ENCODE assay signal across 10 cellular contexts in genomic region chr9:127398715-127399400, GRCh38. TPM values are rescaled to one million over a fixed set of nuclear protein-coding genes. Genes with fewer than 3 reads are reported as not detected.
A peak's percentile ranks its signal among the peaks of the same experiment; 100 is the strongest.
DNase-seq lines count a peak whose midpoint lies in the region; ATAC-seq and TF ChIP-seq lines count a peak whose summit lies in the region.
"Had no signal": no experiment of that assay in that cellular context is flagged by ENCODE, and none has a peak within 500 bp of the region (broad histone marks: within the 10 kb centered on the region; RNA-seq: fewer than 3 reads in every experiment).

No MANE protein-coding gene starts in this region.

- no peak overlapping the region for H3K14ac ChIP-seq in mesenchymal stem cell (ENCODE audit: low read length in 2 of 2)

- no peak overlapping the region for H3K18ac ChIP-seq in mesenchymal stem cell (ENCODE audit: low read depth in 1 of 2, low read length in 2 of 2)

- no peak for TF ChIP-seq EP300 in transverse colon (IDR thresholded peaks at IDR 0.05; ENCODE audit: low read depth)

- peak in 1 of 5 experiments; percentile 8 for TF ChIP-seq CTCF in transverse colon (IDR thresholded peaks at IDR 0.05)

- H3K4me1 ChIP-seq in mesenchymal stem cell (ENCODE audit: control insufficient read depth, insufficient read depth, low read depth, low read length) (peaks cover 18% of the 10 kb centered on the region), subcutaneous abdominal adipose tissue (ENCODE audit: control insufficient read depth in 5 of 5, insufficient read depth in 5 of 5, low read length in 5 of 5) (peaks cover 0 to 29% (median 21%) of the 10 kb centered on the region in 5 donors), transverse colon (peaks cover 7 to 22% (median 12%) of the 10 kb centered on the region in 4 donors)

- H3K36me3 Mint-ChIP-seq in activated naive CD4-positive, alpha-beta T cell treated with anti-CD3 and anti-CD28 coated beads, Interleukin-2, amount 10 ng/mL, durations not matched to agents 7 days and 5 days: no peaks in the 10 kb centered on the region
- peaks cover 0 to 8% of the 10 kb centered on the region in 2 donors for H3K36me3 Mint-ChIP-seq in activated naive CD4-positive, alpha-beta T cell treated with anti-CD3 and anti-CD28 coated beads, Interleukin-2, amount 50 U/mL, for 72 hours
- no peaks in the 10 kb centered on the region for H3K36me3 Mint-ChIP-seq in activated T-helper 2 cell treated with anti-CD3 and anti-CD28 coated beads, Interferon-gamma antibody, Interleukin-2, Interleukin-4, amounts not matched to agents 10 μg/mL and 5 μg/mL and 100 μg/mL, durations not matched to agents 14 hours and 24 hours and 36 hours (ENCODE audit: low read depth)

- in situ Hi-C loops in transverse colon (cut with MboI; ENCODE audit: low pct_ligation_motif_present in 1 of 4, low pct_unique_long_range_greater_than_20kb in 1 of 4, low sequenced_read_pairs in 3 of 4): no loop called here

- 93% methylated on average over 13 of the region's 13 CpGs for WGBS in mesenchymal stem cell
- 67 to 85% methylated on average over 3 to 13 of the region's 13 CpGs for WGBS in transverse colon (ENCODE audit: low coverage in 1 of 2), 2 donors

- H3K79me1 ChIP-seq in mesenchymal stem cell (replicated peaks; ENCODE audit: low read length, poor library complexity, severe bottlenecking): peaks cover 10% of the 10 kb centered on the region

- H3K27me3 ChIP-seq in mesenchymal stem cell (ENCODE audit: control insufficient read depth in 1 of 2, insufficient read depth in 1 of 2, low read length in 2 of 2) (peaks cover 11 to 90% of the 10 kb centered on the region in 2 experiments), subcutaneous abdominal adipose tissue (ENCODE audit: control insufficient read depth in 5 of 5, insufficient read depth in 4 of 5, low read length in 5 of 5) (no peaks in the 10 kb centered on the region), transverse colon (no peaks in the 10 kb centered on the region)
- H3K27me3 ChIP-seq: pancreas had no signal

- H2AK5ac ChIP-seq in mesenchymal stem cell (ENCODE audit: low read length, severe bottlenecking): no peak overlapping the region

- CTCF ChIA-PET in activated naive CD4-positive, alpha-beta T cell treated with anti-CD3 and anti-CD28 coated beads, Interleukin-2, amount 10 ng/mL, durations not matched to agents 7 days and 5 days (lab: Charles Lee): interaction anchor here (0.7 to 1.9 kb wide), 5 partner anchors 8 to 523 kb away, joined by 3 to 7 read pairs (median 4); no protein-coding TSS in a partner anchor

- no peak for TF ChIP-seq POLR2A in transverse colon (IDR thresholded peaks at IDR 0.05)

- no peak overlapping the region for H2BK5ac ChIP-seq in mesenchymal stem cell (ENCODE audit: low read depth, low read length, poor library complexity, severe bottlenecking)

- no peak overlapping the region for H3K23ac ChIP-seq in mesenchymal stem cell (ENCODE audit: low read length in 2 of 2)

- H3K36me3 ChIP-seq in mesenchymal stem cell (ENCODE audit: control insufficient read depth in 1 of 2, insufficient read depth in 2 of 2, low read depth in 1 of 2, low read length in 2 of 2): peaks cover 0 to 21% of the 10 kb centered on the region in 2 experiments
- H3K36me3 ChIP-seq in subcutaneous abdominal adipose tissue (ENCODE audit: control insufficient read depth in 5 of 5, insufficient read depth in 5 of 5, low read length in 5 of 5): peaks cover 0 to 39% (median 18%) of the 10 kb centered on the region in 5 donors
- peaks cover 0 to 4% (median 0%) of the 10 kb centered on the region in 4 donors for H3K36me3 ChIP-seq in transverse colon
- H3K36me3 ChIP-seq: pancreas had no signal

- peaks cover 7% of the 10 kb centered on the region for H3K9me3 ChIP-seq in mesenchymal stem cell (ENCODE audit: control insufficient read depth, low read length)
- H3K9me3 ChIP-seq in subcutaneous abdominal adipose tissue (ENCODE audit: control insufficient read depth in 5 of 5, low read length in 5 of 5): no peaks in the 10 kb centered on the region
- no peaks in the 10 kb centered on the region for H3K9me3 ChIP-seq in transverse colon
- H3K9me3 ChIP-seq: pancreas had no signal

- peak overlapping the region; percentile 56 for H4K8ac ChIP-seq in mesenchymal stem cell (ENCODE audit: low read length)

- H3K4me3 ChIP-seq in mesenchymal stem cell (ENCODE audit: insufficient read depth in 1 of 2, low read depth in 1 of 2, low read length in 2 of 2) (no peak overlapping the region), subcutaneous abdominal adipose tissue (ENCODE audit: low read depth in 1 of 5, low read length in 5 of 5) (peak overlapping the region in 3 of 5 donors; percentile 53 to 81 (median 72)), transverse colon (peak overlapping the region in 1 of 4 donors; percentile 81)

- intact Hi-C loops in activated T-helper 2 cell treated with anti-CD3 and anti-CD28 coated beads, Interferon-gamma antibody, Interleukin-2, Interleukin-4, amounts not matched to agents 10 μg/mL and 5 μg/mL and 100 μg/mL, durations not matched to agents 14 hours and 24 hours and 36 hours (cut with micrococcal nuclease): no loop called here
- intact Hi-C loops in transverse colon (cut with DNase I; ENCODE audit: low total_unique reads): loop anchor here (10.0 kb wide), 1 partner anchor 184 kb away; no protein-coding TSS in a partner anchor

- H3K4me1 Mint-ChIP-seq in activated naive CD4-positive, alpha-beta T cell treated with anti-CD3 and anti-CD28 coated beads, Interleukin-2, amount 10 ng/mL, durations not matched to agents 7 days and 5 days: peaks cover 17% of the 10 kb centered on the region
- peaks cover 16% of the 10 kb centered on the region for H3K4me1 Mint-ChIP-seq in activated T-helper 2 cell treated with anti-CD3 and anti-CD28 coated beads, Interferon-gamma antibody, Interleukin-2, Interleukin-4, amounts not matched to agents 10 μg/mL and 5 μg/mL and 100 μg/mL, durations not matched to agents 14 hours and 24 hours and 36 hours (ENCODE audit: low read depth)

- no peak overlapping the region for H2BK12ac ChIP-seq in mesenchymal stem cell (ENCODE audit: low read length in 2 of 2)

- H3K4ac ChIP-seq in mesenchymal stem cell (ENCODE audit: low read depth in 1 of 2, low read length in 2 of 2): no peak overlapping the region

- H2BK120ac ChIP-seq in mesenchymal stem cell (ENCODE audit: low read depth, low read length): no peak overlapping the region

- peak overlapping the region; percentile 44 for H3K4me3 Mint-ChIP-seq in activated naive CD4-positive, alpha-beta T cell treated with anti-CD3 and anti-CD28 coated beads, Interleukin-2, amount 10 ng/mL, durations not matched to agents 7 days and 5 days
- H3K4me3 Mint-ChIP-seq in activated T-helper 2 cell treated with anti-CD3 and anti-CD28 coated beads, Interferon-gamma antibody, Interleukin-2, Interleukin-4, amounts not matched to agents 10 μg/mL and 5 μg/mL and 100 μg/mL, durations not matched to agents 14 hours and 24 hours and 36 hours (ENCODE audit: low read depth): peak overlapping the region; percentile 83

- no peak overlapping the region for H3K27ac ChIP-seq in mesenchymal stem cell (ENCODE audit: low read length, poor library complexity, severe bottlenecking)
- H3K27ac ChIP-seq in subcutaneous abdominal adipose tissue (ENCODE audit: low read depth, low read length): no peak overlapping the region
- H3K27ac ChIP-seq in transverse colon: no peak overlapping the region
- H3K27ac ChIP-seq: pancreas had no signal

- no peak for DNase-seq in activated naive CD4-positive, alpha-beta T cell treated with anti-CD3 and anti-CD28 coated beads, Interleukin-2, amount 10 ng/mL, durations not matched to agents 7 days and 5 days
- DNase-seq in activated naive CD4-positive, alpha-beta T cell treated with anti-CD3 and anti-CD28 coated beads, Interleukin-2, amount 50 U/mL, for 72 hours (ENCODE audit: low spot score in 2 of 2): no peak
- no peak for DNase-seq in activated T-helper 2 cell treated with anti-CD3 and anti-CD28 coated beads, Interferon-gamma antibody, Interleukin-2, Interleukin-4, amounts not matched to agents 10 μg/mL and 5 μg/mL and 100 μg/mL, durations not matched to agents 14 hours and 24 hours and 36 hours (ENCODE audit: low spot score)
- DNase-seq in mesenchymal stem cell (no peak), DMS153 (lab: John Stamatoyannopoulos, UW) (no peak), COLO829 (ENCODE audit: low spot score) (no peak), transverse colon (no peak)
- DNase-seq: activated naive CD4-positive, alpha-beta T cell had no signal

- H3K9ac ChIP-seq in mesenchymal stem cell (ENCODE audit: low read length) (no peak overlapping the region), subcutaneous abdominal adipose tissue (ENCODE audit: low read length in 5 of 5) (peak overlapping the region in 4 of 5 donors; percentile 15 to 83 (median 53))

- H3K27me3 Mint-ChIP-seq in activated naive CD4-positive, alpha-beta T cell treated with anti-CD3 and anti-CD28 coated beads, Interleukin-2, amount 10 ng/mL, durations not matched to agents 7 days and 5 days: peaks cover 92% of the 10 kb centered on the region
- peaks cover 27% of the 10 kb centered on the region for H3K27me3 Mint-ChIP-seq in activated T-helper 2 cell treated with anti-CD3 and anti-CD28 coated beads, Interferon-gamma antibody, Interleukin-2, Interleukin-4, amounts not matched to agents 10 μg/mL and 5 μg/mL and 100 μg/mL, durations not matched to agents 14 hours and 24 hours and 36 hours (ENCODE audit: low read depth)

- H3K4me2 ChIP-seq in mesenchymal stem cell (ENCODE audit: low read length, poor library complexity, severe bottlenecking): no peak overlapping the region

- peak overlapping the region; percentile 37 for H4K91ac ChIP-seq in mesenchymal stem cell (ENCODE audit: low read length)

- peak overlapping the region; percentile 9 for H2BK15ac ChIP-seq in mesenchymal stem cell (ENCODE audit: low read depth, poor library complexity, severe bottlenecking)

- H3K9me3 Mint-ChIP-seq in activated naive CD4-positive, alpha-beta T cell treated with anti-CD3 and anti-CD28 coated beads, Interleukin-2, amount 10 ng/mL, durations not matched to agents 7 days and 5 days: no peaks in the 10 kb centered on the region
- H3K9me3 Mint-ChIP-seq in activated naive CD4-positive, alpha-beta T cell treated with anti-CD3 and anti-CD28 coated beads, Interleukin-2, amount 50 U/mL, for 72 hours: no peaks in the 10 kb centered on the region
- H3K9me3 Mint-ChIP-seq in activated T-helper 2 cell treated with anti-CD3 and anti-CD28 coated beads, Interferon-gamma antibody, Interleukin-2, Interleukin-4, amounts not matched to agents 10 μg/mL and 5 μg/mL and 100 μg/mL, durations not matched to agents 14 hours and 24 hours and 36 hours: no peaks in the 10 kb centered on the region

- no peak overlapping the region for H3K27ac Mint-ChIP-seq in activated naive CD4-positive, alpha-beta T cell treated with anti-CD3 and anti-CD28 coated beads, Interleukin-2, amount 10 ng/mL, durations not matched to agents 7 days and 5 days
- H3K27ac Mint-ChIP-seq in activated naive CD4-positive, alpha-beta T cell treated with anti-CD3 and anti-CD28 coated beads, Interleukin-2, amount 50 U/mL, for 72 hours: no peak overlapping the region
- H3K27ac Mint-ChIP-seq in activated T-helper 2 cell treated with anti-CD3 and anti-CD28 coated beads, Interferon-gamma antibody, Interleukin-2, Interleukin-4, amounts not matched to agents 10 μg/mL and 5 μg/mL and 100 μg/mL, durations not matched to agents 14 hours and 24 hours and 36 hours: peak overlapping the region; percentile 69

- no peak overlapping the region for H2AFZ ChIP-seq in mesenchymal stem cell (ENCODE audit: low read depth, low read length)

- no peak for ATAC-seq in activated naive CD4-positive, alpha-beta T cell treated with anti-CD3 and anti-CD28 coated beads, Interleukin-2, amount 50 U/mL, for 72 hours

RNA-seq across cellular contexts. Expression of gene SLC2A8, which starts 1.9 kb away (rescaled TPM):
- 1 to 10 TPM; 1.4 to 1.7 TPM for total RNA-seq in activated naive CD4-positive, alpha-beta T cell treated with anti-CD3 and anti-CD28 coated beads, Interleukin-2, amount 50 U/mL, for 72 hours
- 9.8 and 10.7 TPM in 2 replicates for total RNA-seq in activated T-helper 2 cell treated with anti-CD3 and anti-CD28 coated beads, Interferon-gamma antibody, Interleukin-2, Interleukin-4, amounts not matched to agents 10 μg/mL and 5 μg/mL and 100 μg/mL, durations not matched to agents 14 hours and 24 hours and 36 hours
- polyA plus RNA-seq in mesenchymal stem cell (2013, experiment 1 of 2): 6.3 TPM
- 6.8 TPM for polyA plus RNA-seq in mesenchymal stem cell (2013, experiment 2 of 2)
- 10 to 100 TPM in 3 of 4 donors, 1 to 10 TPM in 1; 9.6 to 95.8 (median 29.4) TPM for total RNA-seq in transverse colon

RNA-seq across cellular contexts. Expression of gene ZNF79, which starts 25.3 kb away (rescaled TPM):
- total RNA-seq in activated naive CD4-positive, alpha-beta T cell treated with anti-CD3 and anti-CD28 coated beads, Interleukin-2, amount 50 U/mL, for 72 hours: 10 to 100 TPM in 1 of 2 donors, 1 to 10 TPM in 1; 8.3 to 10.3 TPM
- 11.9 and 14.4 TPM in 2 replicates for total RNA-seq in activated T-helper 2 cell treated with anti-CD3 and anti-CD28 coated beads, Interferon-gamma antibody, Interleukin-2, Interleukin-4, amounts not matched to agents 10 μg/mL and 5 μg/mL and 100 μg/mL, durations not matched to agents 14 hours and 24 hours and 36 hours
- polyA plus RNA-seq in mesenchymal stem cell (2013, experiment 1 of 2): 3.0 TPM
- polyA plus RNA-seq in mesenchymal stem cell (2013, experiment 2 of 2): 3.0 TPM
- total RNA-seq in transverse colon: 10 to 100 TPM in 3 of 4 donors, 1 to 10 TPM in 1; 9.4 to 12.3 (median 11.3) TPM

RNA-seq across cellular contexts. Expression of gene RPL12, which starts 52.3 kb away (rescaled TPM):
- 1,000 to 10,000 TPM; 1,789 to 1,979 TPM for total RNA-seq in activated naive CD4-positive, alpha-beta T cell treated with anti-CD3 and anti-CD28 coated beads, Interleukin-2, amount 50 U/mL, for 72 hours
- 1,311 and 1,325 TPM in 2 replicates for total RNA-seq in activated T-helper 2 cell treated with anti-CD3 and anti-CD28 coated beads, Interferon-gamma antibody, Interleukin-2, Interleukin-4, amounts not matched to agents 10 μg/mL and 5 μg/mL and 100 μg/mL, durations not matched to agents 14 hours and 24 hours and 36 hours
- 2,850 TPM for polyA plus RNA-seq in mesenchymal stem cell (2013, experiment 1 of 2)
- 2,702 TPM for polyA plus RNA-seq in mesenchymal stem cell (2013, experiment 2 of 2)
- 1,000 to 10,000 TPM; 1,054 to 2,042 (median 1,540) TPM for total RNA-seq in transverse colon

RNA-seq across cellular contexts. Expression of gene LRSAM1, which starts 52.5 kb away (rescaled TPM):
- total RNA-seq in activated naive CD4-positive, alpha-beta T cell treated with anti-CD3 and anti-CD28 coated beads, Interleukin-2, amount 50 U/mL, for 72 hours: 10 to 100 TPM; 20.1 to 24.4 TPM
- 26.4 and 26.6 TPM in 2 replicates for total RNA-seq in activated T-helper 2 cell treated with anti-CD3 and anti-CD28 coated beads, Interferon-gamma antibody, Interleukin-2, Interleukin-4, amounts not matched to agents 10 μg/mL and 5 μg/mL and 100 μg/mL, durations not matched to agents 14 hours and 24 hours and 36 hours
- polyA plus RNA-seq in mesenchymal stem cell (2013, experiment 1 of 2): 7.9 TPM
- polyA plus RNA-seq in mesenchymal stem cell (2013, experiment 2 of 2): 7.2 TPM
- total RNA-seq in transverse colon: 10 to 100 TPM; 16.2 to 39.2 (median 26.2) TPM

Comparison
In these comparisons a context has a peak if more than half of its experiments do, and no peak if none do; other contexts are left out.
1. H3K4me3 ChIP-seq: peak in subcutaneous abdominal adipose tissue (3 of 5); none in mesenchymal stem cell (0 of 2).